Comparison of ENCODE assay signal across 8 cellular contexts in genomic region chr4:54091637-54092404, GRCh38.
DNase-seq lines count a peak whose midpoint lies in the region; ATAC-seq and TF ChIP-seq lines count a peak whose summit lies in the region.

No MANE protein-coding gene starts in this region.

- H3K4me3 ChIP-seq in AG04449 (ENCODE audit: low read depth, low read length): peak overlapping the region; percentile 73
- peak overlapping the region; percentile 36 for H3K4me3 ChIP-seq in mucosa of stomach (ENCODE audit: low read length)

- peaks cover 67% of the 10 kb centered on the region for H3K27me3 ChIP-seq in mucosa of stomach (ENCODE audit: control insufficient read depth, insufficient read depth, low read length)

- no peaks in the 10 kb centered on the region for H3K9me3 ChIP-seq in mucosa of stomach (ENCODE audit: control insufficient read depth, low read length)

- POLR2A ChIA-PET in AG04449 (lab: Yijun Ruan, JAX): interaction anchor here (0.6 kb wide), 1 partner anchor 30 kb away, joined by 3 read pairs; no protein-coding TSS in a partner anchor

- no peak overlapping the region for H3K9ac ChIP-seq in mucosa of stomach (ENCODE audit: low read length)

- H3K4me1 ChIP-seq in mucosa of stomach (ENCODE audit: control insufficient read depth, insufficient read depth, low read length): peaks cover 25% of the 10 kb centered on the region

- CTCF ChIA-PET in AG04449 (lab: Yijun Ruan, JAX): no interaction called here

- TF ChIP-seq CTCF in AG04449 (IDR thresholded peaks at IDR 0.05; ENCODE audit: insufficient read depth, low read length, missing control alignments): no peak

- no peak for TF ChIP-seq POLR2A in erythroblast (IDR thresholded peaks at IDR 0.05; ENCODE audit: low read length)

- peak; percentile 80 for ATAC-seq in GM18909 (IDR thresholded peaks at IDR 0.05; ENCODE audit: poor library complexity, unreplicated experiment)
- ATAC-seq in HG03442 (IDR thresholded peaks at IDR 0.05; ENCODE audit: unreplicated experiment): peak; percentile 60

- no peak for DNase-seq in AG04449 (ENCODE audit: low read depth, low spot score)
- DNase-seq in NCI-H82 (lab: John Stamatoyannopoulos, UW): peak; percentile 75
- peak; percentile 66 for DNase-seq in activated T-cell treated with anti-CD3 and anti-CD28 coated beads for 24 hours (ENCODE audit: low read depth)
- peak; percentile 40 to 52 for DNase-seq in erythroblast (lab: John Stamatoyannopoulos, UW)
- peak; percentile 80 for DNase-seq in stimulated activated CD8-positive, alpha-beta memory T cell treated with anti-CD3 and anti-CD28 coated beads, Interleukin-4, amount 100 ng/mL, for 48 hours

- H3K36me3 ChIP-seq in mucosa of stomach (ENCODE audit: control insufficient read depth, insufficient read depth, low read length): no peaks in the 10 kb centered on the region
